Comparison of ENCODE assay signal across 19 cellular contexts in genomic region chr6:6975395-6976111, GRCh38.
A peak's percentile ranks its signal among the peaks of the same experiment; 100 is the strongest.
DNase-seq lines count a peak whose midpoint lies in the region; ATAC-seq and TF ChIP-seq lines count a peak whose summit lies in the region.
"Had no signal": no experiment of that assay in that cellular context is flagged by ENCODE, and none has a peak within 500 bp of the region (broad histone marks: within the 10 kb centered on the region; RNA-seq: fewer than 3 reads in every experiment).

No MANE protein-coding gene starts in this region.

- ATAC-seq in right cardiac atrium (peak; percentile 88 to 89), HG03460 (IDR thresholded peaks at IDR 0.05; ENCODE audit: unreplicated experiment) (no peak), HG02798 (IDR thresholded peaks at IDR 0.05; ENCODE audit: poor library complexity, unreplicated experiment) (no peak)
- ATAC-seq: activated naive CD8-positive, alpha-beta T cell treated with anti-CD3 and anti-CD28 coated beads, Interleukin-2, amount 50 U/mL, for 24 hours; activated T-helper 17 cell treated with anti-CD3 and anti-CD28 coated beads, Interleukin-2, amount 50 U/mL, for 72 hours; esophagus mucosa; HCT116; naive thymus-derived CD8-positive, alpha-beta T cell had no signal

- peak overlapping the region; percentile 65 for H3K4me2 ChIP-seq in BLaER1

- peak overlapping the region; percentile 2; the same call in 1 of the 2 replicates for H3K27ac ChIP-seq in BLaER1
- peak overlapping the region; percentile 86 for H3K27ac ChIP-seq in right cardiac atrium (ENCODE audit: low read length)
- H3K27ac ChIP-seq in testis = no peak overlapping the region
- H3K27ac ChIP-seq: breast epithelium had no signal

- 19% methylated on average over 6 of the region's 6 CpGs for WGBS in right cardiac atrium
- 37 to 47% methylated on average over 6 of the region's 6 CpGs for whole genome bisulfite sequencing in testis, 2 donors

- no peaks in the 10 kb centered on the region for H4K20me1 ChIP-seq in BLaER1

- H3K9me3 ChIP-seq in BLaER1 (no peaks in the 10 kb centered on the region), right cardiac atrium (ENCODE audit: control insufficient read depth, low read length) (no peaks in the 10 kb centered on the region), testis (no peaks in the 10 kb centered on the region)
- H3K9me3 ChIP-seq: breast epithelium had no signal

- no peak overlapping the region for H3K9ac ChIP-seq in BLaER1

- H3K36me3 ChIP-seq in BLaER1 (no peaks in the 10 kb centered on the region), testis (ENCODE audit: low read depth, missing control alignments) (no peaks in the 10 kb centered on the region)
- H3K36me3 ChIP-seq: breast epithelium had no signal

- no peak for TF ChIP-seq CTCF in testis (IDR thresholded peaks at IDR 0.05)

- H3K4me1 ChIP-seq in BLaER1 (peaks cover 65% of the 10 kb centered on the region), right cardiac atrium (ENCODE audit: control insufficient read depth, insufficient read depth, low read length) (no peaks in the 10 kb centered on the region), testis (no peaks in the 10 kb centered on the region)
- H3K4me1 ChIP-seq: breast epithelium had no signal

- peak; percentile 98 for DNase-seq in NCI-H2029 (lab: John Stamatoyannopoulos, UW)
- peak; percentile 59 for DNase-seq in SKM-1 treated with dmso at 0.1 percent for 144 hours (lab: John Stamatoyannopoulos, UW; ENCODE audit: unreplicated experiment)
- peak in 1 of 3 donors; percentile 22 for DNase-seq in right cardiac atrium
- no peak for DNase-seq in epidermal melanocyte (ENCODE audit: insufficient read length, low spot score)
- no peak for DNase-seq in testis
- DNase-seq: activated CD4-positive, CD25-positive, alpha-beta regulatory T cell; activated naive CD8-positive, alpha-beta T cell treated with anti-CD3 and anti-CD28 coated beads, Interleukin-2, amount 50 U/mL, for 24 hours; CD4-positive, alpha-beta T cell; naive thymus-derived CD8-positive, alpha-beta T cell; NCI-H2081 treated with DMSO at 0.1 percent for 48 hours; stimulated activated naive CD4-positive, alpha-beta T cell had no signal

- H3K27me3 ChIP-seq in BLaER1 (no peaks in the 10 kb centered on the region), right cardiac atrium (ENCODE audit: control insufficient read depth, insufficient read depth) (no peaks in the 10 kb centered on the region), testis (no peaks in the 10 kb centered on the region)
- H3K27me3 ChIP-seq: breast epithelium had no signal

- TF ChIP-seq POLR2A in testis (IDR thresholded peaks at IDR 0.05) = no peak

- H3K4me3 ChIP-seq in BLaER1 (no peak overlapping the region), right cardiac atrium (ENCODE audit: low read length) (no peak overlapping the region), testis (no peak overlapping the region)
- H3K4me3 ChIP-seq: breast epithelium, lung had no signal

- intact Hi-C loops in right cardiac atrium (cut with DNase I) (no loop called here), testis (cut with DNase I; ENCODE audit: low total_unique reads) (no loop called here)

Comparison
In these comparisons a context has a peak if more than half of its experiments do, and no peak if none do; other contexts are left out.
1. H3K27ac ChIP-seq: peak in BLaER1 (single experiment) and right cardiac atrium (single experiment); none in testis (0 of 2).
2. DNase-seq: peak in NCI-H2029 (single experiment) and SKM-1 treated with dmso at 0.1 percent for 144 hours (single experiment); none in epidermal melanocyte (single experiment) and testis (single experiment).
3. ATAC-seq: peak in right cardiac atrium (2 of 2); none in HG03460 (single experiment) and HG02798 (single experiment).